Comparison of ENCODE assay signal across 13 cellular contexts in the genomic region with DNA sequence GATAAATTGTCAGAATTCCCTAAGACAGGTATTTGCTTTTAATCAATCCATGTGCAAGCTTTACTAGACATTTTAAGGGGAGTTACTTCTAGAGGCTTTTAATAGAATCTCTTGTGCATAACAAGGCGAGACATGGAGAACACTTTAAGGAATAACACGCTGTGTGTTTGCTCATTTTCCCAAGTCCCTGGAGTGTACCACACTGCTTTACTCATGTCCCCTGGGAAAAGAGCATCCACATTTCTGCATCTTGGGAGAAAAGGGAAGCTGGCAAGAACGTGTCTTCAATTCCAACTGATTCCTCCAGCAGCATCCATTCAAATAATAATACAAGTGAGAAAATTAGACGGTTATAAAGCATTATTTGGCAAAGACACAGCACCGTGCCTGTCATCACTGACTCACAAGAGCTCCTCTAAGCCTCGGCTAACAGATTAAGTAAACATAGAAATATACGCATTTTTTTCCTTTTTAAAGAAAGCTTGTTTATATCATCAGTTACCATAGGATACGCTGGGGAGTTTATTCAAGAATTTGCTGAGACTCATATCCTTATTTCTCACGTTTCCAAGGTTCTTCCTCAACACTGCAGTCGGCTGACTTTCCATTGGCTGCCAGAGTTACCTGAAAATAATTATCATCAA.
DNase-seq lines count a peak whose midpoint lies in the region; ATAC-seq and TF ChIP-seq lines count a peak whose summit lies in the region.
"Had no signal": no experiment of that assay in that cellular context is flagged by ENCODE, and none has a peak within 500 bp of the region (broad histone marks: within the 10 kb centered on the region; RNA-seq: fewer than 3 reads in every experiment).

No MANE protein-coding gene starts in this region.

- H3K9ac ChIP-seq in smooth muscle cell (ENCODE audit: low read depth), result peak overlapping the region; percentile 81

- H3K4me3 ChIP-seq in smooth muscle cell, result no peak overlapping the region

- H3K4me2 ChIP-seq in smooth muscle cell, result peak overlapping the region; percentile 60

- H2AFZ ChIP-seq in smooth muscle cell (ENCODE audit: low read depth), result no peak overlapping the region

- H4K20me1 ChIP-seq in smooth muscle cell (ENCODE audit: low read depth), result no peaks in the 10 kb centered on the region

- H3K9me3 ChIP-seq in smooth muscle cell (replicated peaks; ENCODE audit: low read depth), result no peaks in the 10 kb centered on the region

- DNase-seq in GM04503 (ENCODE audit: low read depth) (peak; percentile 86), RPMI7951 (ENCODE audit: low read depth) (peak; percentile 72), fibroblast of gingiva (ENCODE audit: low read depth) (peak; percentile 83), smooth muscle cell (lab: John Stamatoyannopoulos, UW; ENCODE audit: unreplicated experiment) (no peak), DMS 273 (lab: John Stamatoyannopoulos, UW; ENCODE audit: unreplicated experiment) (no peak)
- DNase-seq: DND-41, H7, NCI-H1092 treated with DMSO at 0.1 percent for 48 hours, occipital lobe had no signal

- no peaks in the 10 kb centered on the region for H3K4me1 ChIP-seq in smooth muscle cell (ENCODE audit: low read depth)

- whole genome bisulfite sequencing in smooth muscle cell (ENCODE audit: low lambda C conversion rate), result 31% methylated on average over 10 of the region's 10 CpGs

- TF ChIP-seq CTCF in smooth muscle cell (IDR thresholded peaks at IDR 0.05; ENCODE audit: borderline replicate concordance, insufficient read depth, poor library complexity, severe bottlenecking), result no peak

- peak overlapping the region; percentile 85 for H3K27ac ChIP-seq in smooth muscle cell (ENCODE audit: low read depth)

- H3K79me2 ChIP-seq in smooth muscle cell (ENCODE audit: low read depth), result no peaks in the 10 kb centered on the region

- no peaks in the 10 kb centered on the region for H3K27me3 ChIP-seq in smooth muscle cell (ENCODE audit: low read depth)

- ATAC-seq in GM19023 (IDR thresholded peaks at IDR 0.05; ENCODE audit: unreplicated experiment) (no peak), HG02981 (IDR thresholded peaks at IDR 0.05; ENCODE audit: unreplicated experiment) (no peak), GM18511 (IDR thresholded peaks at IDR 0.05; ENCODE audit: unreplicated experiment) (no peak)
- ATAC-seq: activated T-helper 17 cell treated with anti-CD3 and anti-CD28 coated beads, Interleukin-2, amount 50 U/mL, for 72 hours had no signal

- no peaks in the 10 kb centered on the region for H3F3A ChIP-seq in smooth muscle cell (ENCODE audit: low read depth)

- no peaks in the 10 kb centered on the region for H3K36me3 ChIP-seq in smooth muscle cell (ENCODE audit: low read depth)

Comparison
In these comparisons a context has a peak if more than half of its experiments do, and no peak if none do; other contexts are left out.
1. DNase-seq: peak in GM04503 (single experiment), RPMI7951 (single experiment) and fibroblast of gingiva (single experiment); none in smooth muscle cell (single experiment) and DMS 273 (single experiment).